Comparison of ENCODE assay signal across 20 cellular contexts in the genomic region with DNA sequence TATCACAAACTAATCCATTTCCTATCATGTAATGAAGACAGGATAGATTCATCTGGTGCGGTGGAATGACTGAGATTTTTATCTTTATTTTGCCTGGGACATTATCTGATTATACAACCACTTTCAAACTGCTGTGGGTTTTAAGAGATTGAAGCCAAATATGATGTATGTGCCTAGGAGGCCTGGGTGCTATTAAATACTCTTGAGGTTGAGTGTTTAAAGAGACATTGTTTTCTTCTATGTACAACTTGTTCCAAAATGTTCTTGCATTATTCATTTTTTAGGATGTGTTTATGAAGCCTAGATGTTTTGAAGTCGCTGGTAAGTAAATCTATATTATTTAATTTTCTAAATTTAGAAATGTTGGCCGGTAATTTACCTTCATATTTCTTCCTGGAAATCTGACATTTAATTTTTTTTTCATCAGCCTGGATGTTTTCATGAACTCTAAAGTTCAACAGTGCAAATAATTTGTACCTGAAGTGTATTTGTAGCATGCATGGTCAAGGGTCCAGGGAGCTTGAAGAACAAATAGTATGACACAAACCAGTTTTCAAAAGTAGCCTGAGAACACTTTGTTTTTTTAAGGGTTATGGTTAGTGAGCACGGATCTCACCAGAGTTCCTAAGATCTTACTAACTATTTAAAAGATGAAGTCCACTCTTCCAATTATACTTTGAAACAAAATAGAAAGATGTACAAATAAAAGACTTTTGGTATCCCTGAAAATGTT.
A peak's percentile ranks its signal among the peaks of the same experiment; 100 is the strongest.
DNase-seq lines count a peak whose midpoint lies in the region; ATAC-seq and TF ChIP-seq lines count a peak whose summit lies in the region.
"Had no signal": no experiment of that assay in that cellular context is flagged by ENCODE, and none has a peak within 500 bp of the region (broad histone marks: within the 10 kb centered on the region; RNA-seq: fewer than 3 reads in every experiment).

No MANE protein-coding gene starts in this region.

- no peaks in the 10 kb centered on the region for H4K20me1 ChIP-seq in SK-N-SH (ENCODE audit: insufficient read depth)
- H4K20me1 ChIP-seq in PC-3 (ENCODE audit: low read length) = no peaks in the 10 kb centered on the region
- H4K20me1 ChIP-seq: BLaER1 had no signal

- no peak overlapping the region for H3K4me2 ChIP-seq in SK-N-SH
- H3K4me2 ChIP-seq in PC-3 (ENCODE audit: low read length) = no peak overlapping the region
- H3K4me2 ChIP-seq: BLaER1, GM23338 had no signal

- H3K9me2 ChIP-seq in SK-N-SH (no peaks in the 10 kb centered on the region), PC-3 (replicated peaks; ENCODE audit: low read length) (no peaks in the 10 kb centered on the region)

- ATAC-seq in SK-N-SH treated with all-trans-retinoic acid at 6 μM for 48 hours (no peak), left lung (peak; percentile 91), PC-3 (no peak)
- ATAC-seq: GM12878, GM23338 had no signal

- in situ Hi-C loops in GM13976 (cut with MboI; ENCODE audit: low sequenced_read_pairs, unreplicated experiment) = loop anchor here (25.0 kb wide), 1 partner anchor 167 kb away; no protein-coding TSS in a partner anchor

- no peak for TF ChIP-seq POLR2A in thyroid gland (IDR thresholded peaks at IDR 0.05)

- DNase-seq in SK-N-SH (no peak), left lung (no peak), thyroid gland (peak; percentile 37 to 46), NCI-H1436 treated with DMSO at 0.1 percent for 48 hours (lab: John Stamatoyannopoulos, UW) (no peak), NCI-H1105 (lab: John Stamatoyannopoulos, UW) (no peak), GM13976 (ENCODE audit: low spot score) (no peak), PC-3 (no peak)
- DNase-seq: CD4-positive, alpha-beta T cell; CD8-positive, alpha-beta memory T cell; DMS79; EL; GDM1; HFFc6 had no signal

- H3K36me3 ChIP-seq in SK-N-SH (replicated peaks in 1 of 2; ENCODE audit: control insufficient read depth in 1 of 2, insufficient read depth in 2 of 2, low read length in 1 of 2) (no peaks in the 10 kb centered on the region), left lung (no peaks in the 10 kb centered on the region), thyroid gland (no peaks in the 10 kb centered on the region), PC-3 (ENCODE audit: low read depth, low read length) (no peaks in the 10 kb centered on the region)
- H3K36me3 ChIP-seq: BLaER1, HAP-1 had no signal

- TF ChIP-seq EP300 in SK-N-SH (IDR thresholded peaks at IDR 0.05; ENCODE audit: borderline replicate concordance in 1 of 2, low read depth in 1 of 2, low read length in 1 of 2) = no peak

- intact Hi-C loops in left lung (cut with DNase I) (no loop called here), thyroid gland (cut with DNase I) (no loop called here), PC-3 (cut with micrococcal nuclease) (no loop called here)

- WGBS in SK-N-SH (ENCODE audit: low lambda C conversion rate) = 19% methylated on average over 4 of the region's 4 CpGs
- WGBS in thyroid gland, 2 donors = 25 to 29% methylated on average over 4 of the region's 4 CpGs

- CTCF ChIA-PET in SK-N-SH (lab: Yijun Ruan, JAX) = no interaction called here
- CTCF ChIA-PET in PC-3 (lab: Charles Lee) = no interaction called here

- H3K79me2 ChIP-seq in SK-N-SH (ENCODE audit: insufficient read depth) = no peaks in the 10 kb centered on the region
- H3K79me2 ChIP-seq in PC-3 (ENCODE audit: low read length) = no peaks in the 10 kb centered on the region

- H3F3A ChIP-seq in SK-N-SH (replicated peaks; ENCODE audit: insufficient read depth) (no peaks in the 10 kb centered on the region), PC-3 (ENCODE audit: low read length, unreplicated experiment) (no peaks in the 10 kb centered on the region)

- POLR2A ChIA-PET in SK-N-SH (lab: Yijun Ruan, JAX) (no interaction called here), PC-3 (lab: Charles Lee; ENCODE audit: unreplicated experiment) (no interaction called here)

- H3K4me3 ChIP-seq in SK-N-SH (ENCODE audit: low read depth in 2 of 2, low read length in 1 of 2) = no peak overlapping the region
- H3K4me3 ChIP-seq in left lung = no peak overlapping the region
- no peak overlapping the region for H3K4me3 ChIP-seq in thyroid gland (replicated peaks in 1 of 3)
- no peak overlapping the region for H3K4me3 ChIP-seq in PC-3 (ENCODE audit: low read length)
- H3K4me3 ChIP-seq: BLaER1, GM12878, GM23338, HAP-1 had no signal

- H3K27ac ChIP-seq in SK-N-SH (ENCODE audit: low read depth in 2 of 2, low read length in 1 of 2) (no peak overlapping the region), left lung (no peak overlapping the region), thyroid gland (peak overlapping the region; percentile 75 to 83 (median 83)), PC-3 (ENCODE audit: low read length) (no peak overlapping the region)
- H3K27ac ChIP-seq: 22Rv1, BLaER1, C4-2B had no signal

- BruUV-seq in PC-3 (replicated peaks; lab: Mats Ljungman, UMichigan) = no TSS peak

- H3K4me1 ChIP-seq in SK-N-SH (ENCODE audit: control insufficient read depth in 1 of 2, insufficient read depth in 2 of 2, low read depth in 1 of 2, low read length in 1 of 2) (no peaks in the 10 kb centered on the region), left lung (no peaks in the 10 kb centered on the region), thyroid gland (peaks cover 18 to 42% of the 10 kb centered on the region in 2 donors), PC-3 (ENCODE audit: insufficient read depth, low read length) (no peaks in the 10 kb centered on the region)
- H3K4me1 ChIP-seq: BLaER1 had no signal

- TF ChIP-seq CTCF in SK-N-SH (IDR thresholded peaks at IDR 0.05) = no peak
- no peak for TF ChIP-seq CTCF in left lung (IDR thresholded peaks at IDR 0.05)
- no peak for TF ChIP-seq CTCF in thyroid gland (IDR thresholded peaks at IDR 0.05)
- no peak for TF ChIP-seq CTCF in GM13976 (IDR thresholded peaks at IDR 0.05; ENCODE audit: borderline replicate concordance, control extremely low read depth, extremely low read depth, insufficient read depth, missing control alignments)
- TF ChIP-seq CTCF in PC-3 (conservative IDR thresholded peaks at IDR 0.05; ENCODE audit: low read depth, low read length) = no peak

- no peak for TF ChIP-seq RAD21 in SK-N-SH (IDR thresholded peaks at IDR 0.05; ENCODE audit: low read length)

- H3K9me3 ChIP-seq in SK-N-SH = no peaks in the 10 kb centered on the region
- H3K9me3 ChIP-seq in left lung = peaks cover 0 to 6% of the 10 kb centered on the region in 2 donors
- no peaks in the 10 kb centered on the region for H3K9me3 ChIP-seq in thyroid gland
- H3K9me3 ChIP-seq in PC-3 (ENCODE audit: low read length) = no peaks in the 10 kb centered on the region
- H3K9me3 ChIP-seq: HAP-1 had no signal

- no peak overlapping the region for H3K9ac ChIP-seq in SK-N-SH
- H3K9ac ChIP-seq in PC-3 (ENCODE audit: low read length) = no peak overlapping the region
- H3K9ac ChIP-seq: BLaER1 had no signal

- H2AFZ ChIP-seq in SK-N-SH (ENCODE audit: low read depth) (no peak overlapping the region), PC-3 (ENCODE audit: low read length) (no peak overlapping the region)
- H2AFZ ChIP-seq: GM23338 had no signal

- H3K27me3 ChIP-seq in SK-N-SH (ENCODE audit: insufficient read depth) (no peaks in the 10 kb centered on the region), left lung (no peaks in the 10 kb centered on the region), thyroid gland (no peaks in the 10 kb centered on the region), PC-3 (ENCODE audit: low read length) (no peaks in the 10 kb centered on the region)
- H3K27me3 ChIP-seq: BLaER1 had no signal

TF ChIP-seq in SK-N-SH treated with all-trans-retinoic acid at 6 μM for 48 hours, 23 proteins besides CTCF, POLR2A, EP300 and RAD21:
- TF ChIP-seq TCF4 (CRISPR knock-in tag; IDR thresholded peaks at IDR 0.05; ENCODE audit: borderline replicate concordance) = 0 out of 2 replicates have a peak, but pooled peaks have one; percentile 35
- TF ChIP-seq OSR1 (CRISPR knock-in tag; IDR thresholded peaks at IDR 0.05) = no peak
TF ChIP-seq in SK-N-SH treated with all-trans-retinoic acid at 6 μM for 48 hours: peak in this region for 1.

TF ChIP-seq in SK-N-SH, 30 proteins besides CTCF, POLR2A, EP300 and RAD21:
- TF ChIP-seq JUND (IDR thresholded peaks at IDR 0.05) = no peak

Comparison
In these comparisons a context has a peak if more than half of its experiments do, and no peak if none do; other contexts are left out.
1. DNase-seq: peak in thyroid gland (2 of 2); none in SK-N-SH (single experiment), left lung (0 of 2), NCI-H1436 treated with DMSO at 0.1 percent for 48 hours (single experiment), NCI-H1105 (single experiment), GM13976 (single experiment) and PC-3 (single experiment).
2. H3K27ac ChIP-seq: peak in thyroid gland (3 of 3); none in SK-N-SH (0 of 2), left lung (0 of 2) and PC-3 (single experiment).